16 cellular contexts compared by ENCODE assay signal in the genomic region with DNA sequence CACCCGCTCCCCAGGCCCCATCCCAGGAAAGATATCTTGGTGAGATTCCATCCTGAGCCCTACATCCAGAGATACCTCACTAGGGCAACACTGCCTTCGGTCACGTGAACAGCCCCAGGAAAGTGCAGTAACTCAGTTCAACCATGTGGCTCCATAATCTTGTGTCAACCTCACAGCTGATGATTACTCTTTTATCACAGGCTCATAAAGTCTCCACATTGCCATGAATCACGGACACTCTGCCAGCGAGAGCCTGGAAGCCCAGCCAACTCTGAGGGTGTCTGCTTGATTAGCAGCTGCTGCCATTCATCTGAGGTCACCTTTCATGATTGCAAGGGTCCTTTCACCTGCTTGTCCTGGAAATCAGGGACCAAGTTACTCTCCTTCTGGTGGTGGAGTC.
A peak's percentile ranks its signal among the peaks of the same experiment; 100 is the strongest.
DNase-seq lines count a peak whose midpoint lies in the region; ATAC-seq and TF ChIP-seq lines count a peak whose summit lies in the region.
"Had no signal": no experiment of that assay in that cellular context is flagged by ENCODE, and none has a peak within 500 bp of the region (broad histone marks: within the 10 kb centered on the region; RNA-seq: fewer than 3 reads in every experiment).

No MANE protein-coding gene starts in this region.

- no peaks in the 10 kb centered on the region for H3F3A ChIP-seq in GM23248 (ENCODE audit: insufficient read depth)
- no peaks in the 10 kb centered on the region for H3F3A ChIP-seq in MM.1S (ENCODE audit: insufficient read depth, low read length)

- H3K79me2 ChIP-seq in GM23248 (ENCODE audit: insufficient read depth) (no peaks in the 10 kb centered on the region), MM.1S (ENCODE audit: low read length) (no peaks in the 10 kb centered on the region)

- H3K4me1 ChIP-seq in HEK293 (ENCODE audit: control insufficient read depth, insufficient read depth, low read length) (no peaks in the 10 kb centered on the region), left ventricle myocardium inferior (peaks cover 16% of the 10 kb centered on the region), psoas muscle (no peaks in the 10 kb centered on the region), GM23248 (ENCODE audit: insufficient read depth) (no peaks in the 10 kb centered on the region), MM.1S (ENCODE audit: low read length) (no peaks in the 10 kb centered on the region)

- H3K36me3 ChIP-seq in HEK293 (ENCODE audit: control insufficient read depth in 2 of 2, insufficient read depth in 1 of 2, low read length in 2 of 2) (no peaks in the 10 kb centered on the region), left ventricle myocardium inferior (no peaks in the 10 kb centered on the region), psoas muscle (ENCODE audit: insufficient read depth in 1 of 2, low read depth in 1 of 2) (no peaks in the 10 kb centered on the region), GM23248 (ENCODE audit: low read depth) (no peaks in the 10 kb centered on the region), MM.1S (replicated peaks; ENCODE audit: insufficient read depth, low read length) (no peaks in the 10 kb centered on the region)

- ATAC-seq in psoas muscle, result peak; percentile 36 to 89 (median 64)

- H4K20me1 ChIP-seq in GM23248 (ENCODE audit: insufficient read depth), result no peaks in the 10 kb centered on the region
- no peaks in the 10 kb centered on the region for H4K20me1 ChIP-seq in MM.1S (ENCODE audit: insufficient read depth, low read length)

- WGBS in psoas muscle, 3 donors, result 58 to 61% (median 60%) methylated on average over 5 of the region's 5 CpGs
- 72 to 73% methylated on average over 5 of the region's 5 CpGs for WGBS in GM23248 (ENCODE audit: low coverage in 1 of 2, low lambda C conversion rate in 2 of 2, missing lambda C conversion rate in 2 of 2), 2 experiments

- DNase-seq in amniotic epithelial cell (ENCODE audit: low read depth), result peak; percentile 49
- peak; percentile 62 for DNase-seq in left ventricle myocardium inferior
- no peak for DNase-seq in psoas muscle
- DNase-seq in GM23248, result no peak
- no peak for DNase-seq in MM.1S
- DNase-seq in DMS 273 treated with DMSO at 0.1 percent for 48 hours (lab: John Stamatoyannopoulos, UW), result no peak
- no peak for DNase-seq in NCI-H2107 treated with DMSO at 0.1 percent for 48 hours (lab: John Stamatoyannopoulos, UW; ENCODE audit: unreplicated experiment)
- DNase-seq: DMS153, EL, NCI-H187 treated with DMSO at 0.1 percent for 48 hours, NCI-H2171, NCI-H446, NCI-H69 had no signal

- TF ChIP-seq CTCF in HEK293 (tag by site-specific recombination; IDR thresholded peaks at IDR 0.05) (no peak), left ventricle myocardium inferior (IDR thresholded peaks at IDR 0.05; ENCODE audit: borderline replicate concordance) (no peak), psoas muscle (IDR thresholded peaks at IDR 0.05) (no peak), MM.1S (IDR thresholded peaks at IDR 0.05; ENCODE audit: low read length) (no peak)

- CTCF ChIA-PET in HEK293 (lab: Yijun Ruan, JAX), result no interaction called here

- in situ Hi-C loops in GM23248 (cut with MboI), result no loop called here

- H3K9ac ChIP-seq in GM23248 (no peak overlapping the region), MM.1S (ENCODE audit: low read length) (no peak overlapping the region)

- H3K4me2 ChIP-seq in GM23248 (ENCODE audit: unreplicated experiment) (no peak overlapping the region), MM.1S (ENCODE audit: low read depth, low read length) (no peak overlapping the region)

- H3K27me3 ChIP-seq in left ventricle myocardium inferior (ENCODE audit: low read depth) (peaks cover 6% of the 10 kb centered on the region), psoas muscle (ENCODE audit: insufficient read depth in 3 of 3, low read length in 2 of 3) (peaks cover 0 to 1% (median 0%) of the 10 kb centered on the region in 3 donors), GM23248 (replicated peaks; ENCODE audit: insufficient read depth) (no peaks in the 10 kb centered on the region), MM.1S (replicated peaks; ENCODE audit: insufficient read depth, low read length) (no peaks in the 10 kb centered on the region)

- intact Hi-C loops in left ventricle myocardium inferior (cut with micrococcal nuclease), result no loop called here
- intact Hi-C loops in psoas muscle (cut with DNase I), result no loop called here

- POLR2A ChIA-PET in HEK293 (lab: Yijun Ruan, JAX), result no interaction called here

- H3K9me3 ChIP-seq in HEK293 (ENCODE audit: control insufficient read depth, insufficient read depth, low read depth, low read length) (no peaks in the 10 kb centered on the region), left ventricle myocardium inferior (replicated peaks) (no peaks in the 10 kb centered on the region), psoas muscle (no peaks in the 10 kb centered on the region), GM23248 (ENCODE audit: low read depth) (no peaks in the 10 kb centered on the region), MM.1S (replicated peaks; ENCODE audit: insufficient read depth, low read length) (no peaks in the 10 kb centered on the region)

- H3K27ac ChIP-seq in HEK293 (ENCODE audit: extremely low read depth, low read depth, low read length) (no peak overlapping the region), left ventricle myocardium inferior (replicated peaks) (no peak overlapping the region), psoas muscle (no peak overlapping the region), GM23248 (no peak overlapping the region), MM.1S (ENCODE audit: low read length) (no peak overlapping the region)
- H3K27ac ChIP-seq: C4-2B, SK-N-MC had no signal

- H3K4me3 ChIP-seq in HEK293 (ENCODE audit: low read depth, low read length), result no peak overlapping the region
- H3K4me3 ChIP-seq in left ventricle myocardium inferior, result no peak overlapping the region
- no peak overlapping the region for H3K4me3 ChIP-seq in psoas muscle
- no peak overlapping the region for H3K4me3 ChIP-seq in GM23248
- H3K4me3 ChIP-seq in MM.1S (ENCODE audit: low read length), result no peak overlapping the region
- H3K4me3 ChIP-seq: SK-N-MC had no signal

- H2AFZ ChIP-seq in GM23248, result no peak overlapping the region
- no peak overlapping the region for H2AFZ ChIP-seq in MM.1S (ENCODE audit: low read length)

- H3K9me2 ChIP-seq in GM23248 (ENCODE audit: insufficient read depth) (no peaks in the 10 kb centered on the region), MM.1S (replicated peaks; ENCODE audit: insufficient read depth, low read length) (no peaks in the 10 kb centered on the region)

TF ChIP-seq in HEK293, 187 proteins besides CTCF, POLR2A, EP300 and RAD21:
- TF ChIP-seq ZIC2 (tag by site-specific recombination; IDR thresholded peaks at IDR 0.05), result peak; percentile 50; the same call in 1 of the 2 replicates
- TF ChIP-seq ZNF621 (tag by site-specific recombination; IDR thresholded peaks at IDR 0.05), result no peak
- TF ChIP-seq ZNF391 (tag by site-specific recombination; IDR thresholded peaks at IDR 0.05; ENCODE audit: borderline replicate concordance, low read depth), result no peak

Comparison
In these comparisons a context has a peak if more than half of its experiments do, and no peak if none do; other contexts are left out.
1. DNase-seq: peak in amniotic epithelial cell (single experiment) and left ventricle myocardium inferior (single experiment); none in psoas muscle (0 of 2), GM23248 (single experiment), MM.1S (single experiment), DMS 273 treated with DMSO at 0.1 percent for 48 hours (single experiment) and NCI-H2107 treated with DMSO at 0.1 percent for 48 hours (single experiment).